In the genomic region with DNA sequence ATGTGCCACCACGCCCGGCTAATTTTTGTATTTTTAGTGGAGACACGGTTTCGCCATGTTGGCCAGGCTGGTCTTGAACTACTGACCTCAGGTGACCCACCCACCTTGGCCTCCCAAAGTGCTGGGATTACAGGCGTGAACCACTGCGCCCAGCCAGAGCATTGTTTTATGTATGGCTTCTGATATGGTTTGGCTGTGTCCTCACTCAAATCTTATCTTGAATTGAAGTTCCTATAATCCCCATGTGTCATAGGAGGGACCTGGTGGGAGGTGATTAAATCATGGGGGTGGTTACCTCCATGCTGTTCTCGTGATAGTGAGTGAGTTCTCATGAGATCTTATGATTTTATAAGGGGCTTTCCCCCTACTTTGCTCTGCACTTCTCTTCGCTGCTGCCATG, we compare ENCODE assay signal across 2 cellular contexts. TPM values are rescaled to one million over a fixed set of nuclear protein-coding genes. Genes with fewer than 3 reads are reported as not detected.
"Had no signal": no experiment of that assay in that cellular context is flagged by ENCODE, and none has a peak within 500 bp of the region (broad histone marks: within the 10 kb centered on the region; RNA-seq: fewer than 3 reads in every experiment).

No MANE protein-coding gene starts in this region.

RNA-seq across cellular contexts. Expression of gene ST6GALNAC3, which starts 22.5 kb away (rescaled TPM):
- total RNA-seq: myocyte had no signal
- polyA plus RNA-seq: immature natural killer cell had no signal
